Comparison of ENCODE assay signal across 1 cellular context in the genomic region with DNA sequence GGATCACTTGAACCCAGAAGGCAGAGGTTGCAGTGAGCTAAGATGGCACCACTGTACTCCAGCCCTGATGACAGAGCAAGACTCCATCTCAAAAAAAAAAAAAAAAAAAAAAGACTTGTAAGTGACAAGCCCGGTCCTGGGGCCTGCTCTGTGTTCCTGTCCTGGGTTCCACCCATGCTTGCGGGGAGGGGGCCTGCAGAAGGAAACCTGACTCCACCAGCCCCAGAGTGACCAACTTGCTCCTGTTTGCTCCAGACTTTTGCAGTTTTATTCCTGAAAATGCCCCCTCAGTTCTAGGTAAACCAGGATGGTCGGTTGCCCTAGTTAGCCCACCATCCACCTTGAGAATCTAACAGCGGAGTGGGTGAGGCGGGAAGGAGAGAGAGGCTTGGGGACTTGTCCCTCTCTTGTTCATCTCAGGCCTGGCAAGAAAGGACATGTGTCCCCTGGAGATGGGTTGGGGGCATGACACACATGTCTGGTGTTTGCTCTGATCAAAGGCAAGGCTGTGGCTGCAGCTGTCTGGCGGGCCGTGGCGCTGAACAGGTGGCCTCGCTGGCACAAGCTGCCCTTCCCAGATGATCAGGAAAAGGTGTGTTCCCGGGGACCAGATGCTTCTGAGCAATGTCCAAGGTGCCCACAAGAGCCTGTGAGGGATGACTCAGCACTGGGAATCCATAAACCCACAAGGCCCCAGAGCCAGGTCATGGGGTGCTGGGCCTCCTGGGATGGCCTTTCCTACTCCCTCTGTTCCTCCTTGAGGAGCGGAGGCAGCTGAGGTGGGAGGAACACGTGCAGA.
TF ChIP-seq lines count a peak whose summit lies in the region.

No MANE protein-coding gene starts in this region.

TF ChIP-seq in IMR-90, 13 proteins besides CTCF, POLR2A, EP300 and RAD21:
- TF ChIP-seq CHD1 (IDR thresholded peaks at IDR 0.05; ENCODE audit: low read depth, low read length) (no peak), NFE2L2 (IDR thresholded peaks at IDR 0.05; ENCODE audit: low read depth, low read length) (peak; percentile 63; the same call in 1 of the 2 replicates)
